ENCODE assay signal across 8 cellular contexts in genomic region chr6:36616888-36617521, GRCh38. TPM values are rescaled to one million over a fixed set of nuclear protein-coding genes. Genes with fewer than 3 reads are reported as not detected.
A peak's percentile ranks its signal among the peaks of the same experiment; 100 is the strongest.
DNase-seq lines count a peak whose midpoint lies in the region; ATAC-seq and TF ChIP-seq lines count a peak whose summit lies in the region.

No MANE protein-coding gene starts in this region.

- H3K4me3 ChIP-seq in lung (no peak overlapping the region), neural progenitor cell (no peak overlapping the region)

- H3K36me3 Mint-ChIP-seq in neural progenitor cell (peaks cover 15% of the 10 kb centered on the region), endothelial cell (ENCODE audit: low read depth, unreplicated experiment) (no peaks in the 10 kb centered on the region)

- peaks cover 17% of the 10 kb centered on the region for H4K20me1 ChIP-seq in neural progenitor cell (ENCODE audit: low read depth)

- ATAC-seq in lung (ENCODE audit: insufficient read depth, low FRiP score), result peak; percentile 73
- no peak for ATAC-seq in GM21786 (IDR thresholded peaks at IDR 0.05; ENCODE audit: unreplicated experiment)

- peak; percentile 56 for DNase-seq in D341Med (ENCODE audit: low spot score)
- peak; percentile 91 for DNase-seq in NCI-H1092 treated with DMSO at 0.1 percent for 48 hours (lab: John Stamatoyannopoulos, UW)
- DNase-seq in astrocyte of the hippocampus (ENCODE audit: low read depth, low spot score), result peak; percentile 77
- peak; percentile 79 for DNase-seq in lung (ENCODE audit: low spot score)
- DNase-seq in stimulated activated CD4-positive, alpha-beta T cell treated with anti-CD3 and anti-CD28 coated beads, Interleukin-1b, Interleukin-23, amount 100 ng/mL, for 48 hours, result no peak
- DNase-seq in neural progenitor cell (ENCODE audit: low spot score), result no peak
- DNase-seq in endothelial cell (ENCODE audit: low spot score), result no peak

- H3K36me3 ChIP-seq in lung (ENCODE audit: control insufficient read depth in 2 of 2, insufficient read depth in 2 of 2, low read length in 2 of 2) (peaks cover 2 to 5% of the 10 kb centered on the region in 2 donors), neural progenitor cell (no peaks in the 10 kb centered on the region)

- H3F3A ChIP-seq in neural progenitor cell (ENCODE audit: low read depth), result peaks cover 37% of the 10 kb centered on the region

- H3K9me3 Mint-ChIP-seq in neural progenitor cell (no peaks in the 10 kb centered on the region), endothelial cell (ENCODE audit: unreplicated experiment) (no peaks in the 10 kb centered on the region)

- no peak overlapping the region for H3K4me2 ChIP-seq in neural progenitor cell

- TF ChIP-seq CTCF in lung (IDR thresholded peaks at IDR 0.05; ENCODE audit: control extremely low read depth, extremely low read depth) (no peak), neural progenitor cell (IDR thresholded peaks at IDR 0.05) (no peak), endothelial cell (IDR thresholded peaks at IDR 0.05; ENCODE audit: unreplicated experiment) (no peak)

- H3K27ac ChIP-seq in lung (ENCODE audit: low read depth in 1 of 2, low read length in 1 of 2) (peak overlapping the region in 1 of 2 donors; percentile 57), neural progenitor cell (no peak overlapping the region)

- H3K27ac Mint-ChIP-seq in neural progenitor cell (no peak overlapping the region), endothelial cell (ENCODE audit: unreplicated experiment) (no peak overlapping the region)

- H3K27me3 ChIP-seq in lung (ENCODE audit: control insufficient read depth, insufficient read depth) (no peaks in the 10 kb centered on the region), neural progenitor cell (no peaks in the 10 kb centered on the region)

- no peaks in the 10 kb centered on the region for H3K27me3 Mint-ChIP-seq in neural progenitor cell (ENCODE audit: insufficient read depth, low read depth)
- no peaks in the 10 kb centered on the region for H3K27me3 Mint-ChIP-seq in endothelial cell (ENCODE audit: unreplicated experiment)

- H3K9me3 ChIP-seq in lung (ENCODE audit: control insufficient read depth in 2 of 2, insufficient read depth in 1 of 2, low read length in 1 of 2) (no peaks in the 10 kb centered on the region), neural progenitor cell (ENCODE audit: low read depth) (no peaks in the 10 kb centered on the region)

- no peak overlapping the region for H2AFZ ChIP-seq in neural progenitor cell (replicated peaks)

- H3K4me1 ChIP-seq in lung (ENCODE audit: control insufficient read depth in 2 of 2, insufficient read depth in 2 of 2, low read length in 2 of 2) (peaks cover 4 to 5% of the 10 kb centered on the region in 2 donors), neural progenitor cell (no peaks in the 10 kb centered on the region)

- H3K9ac ChIP-seq in neural progenitor cell, result no peak overlapping the region

- no peaks in the 10 kb centered on the region for H3K79me2 ChIP-seq in neural progenitor cell (ENCODE audit: low read depth)

- H3K4me3 Mint-ChIP-seq in neural progenitor cell (no peak overlapping the region), endothelial cell (ENCODE audit: unreplicated experiment) (no peak overlapping the region)

- H3K4me1 Mint-ChIP-seq in neural progenitor cell (no peaks in the 10 kb centered on the region), endothelial cell (ENCODE audit: unreplicated experiment) (peaks cover 14% of the 10 kb centered on the region)

- 52 to 60% methylated on average over 5 of the region's 5 CpGs for WGBS in lung, 2 donors

RNA-seq across cellular contexts. Expression of gene SRSF3, which starts 22.8 kb away (rescaled TPM):
- total RNA-seq in lung (100 to 1,000 TPM; 211 to 262 TPM), neural progenitor cell (ENCODE audit: low replicate concordance) (267 and 297 TPM in 2 replicates), endothelial cell (ENCODE audit: unreplicated experiment) (289 TPM)
- 100 to 1,000 TPM; 145 to 267 TPM for polyA plus RNA-seq in lung

Comparison
In these comparisons a context has a peak if more than half of its experiments do, and no peak if none do; other contexts are left out.
1. DNase-seq: peak in D341Med (single experiment), NCI-H1092 treated with DMSO at 0.1 percent for 48 hours (single experiment), astrocyte of the hippocampus (single experiment) and lung (single experiment); none in stimulated activated CD4-positive, alpha-beta T cell treated with anti-CD3 and anti-CD28 coated beads, Interleukin-1b, Interleukin-23, amount 100 ng/mL, for 48 hours (single experiment), neural progenitor cell (single experiment) and endothelial cell (single experiment).